In the genomic region with DNA sequence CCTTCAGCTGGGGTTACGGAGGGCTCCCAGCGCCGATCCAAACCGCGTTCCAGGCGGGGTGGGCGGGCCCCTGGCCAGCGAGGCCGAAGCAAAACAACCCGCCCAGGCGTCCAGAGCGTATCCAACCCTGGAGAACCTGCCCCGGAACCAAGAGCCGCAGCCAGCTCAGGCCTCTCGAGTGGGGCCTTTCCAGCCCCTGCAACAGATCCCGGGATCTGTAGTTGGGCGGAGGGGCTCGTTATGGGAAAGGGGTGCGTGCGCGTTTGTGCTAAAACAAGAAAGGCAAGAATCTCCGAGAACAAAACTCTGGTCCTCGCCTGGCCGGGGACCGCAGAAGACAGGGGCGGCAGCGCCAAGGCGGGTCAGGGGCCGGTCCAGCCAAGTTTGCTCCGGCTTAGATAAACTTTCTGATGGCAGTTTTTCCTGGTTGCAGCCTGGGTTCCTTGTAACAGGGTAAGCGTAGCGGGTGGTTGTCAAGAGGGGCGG, we compare ENCODE assay signal across 8 cellular contexts. TPM values are rescaled to one million over a fixed set of nuclear protein-coding genes. Genes with fewer than 3 reads are reported as not detected.
DNase-seq lines count a peak whose midpoint lies in the region; ATAC-seq, FAIRE-seq and TF ChIP-seq lines count a peak whose summit lies in the region.

No MANE protein-coding gene starts in this region.

- DNase-seq in NCI-H1417 (lab: John Stamatoyannopoulos, UW) (peak in 2 of 3 experiments; percentile 84 to 85), NCI-H1417 treated with DMSO at 0.1 percent for 48 hours (lab: John Stamatoyannopoulos, UW) (no peak), RWPE2 (ENCODE audit: low spot score) (peak; percentile 72), mucosa of descending colon (peak; percentile 80 to 93 (median 82)), urothelium cell line (ENCODE audit: low spot score) (peak; percentile 68), SK-N-DZ (ENCODE audit: low spot score) (no peak), COLO829 (ENCODE audit: low spot score) (no peak)

- peak overlapping the region; percentile 62 for H3K27ac ChIP-seq in RWPE2 (ENCODE audit: poor library complexity, severe bottlenecking)

- ATAC-seq in RWPE2 (ENCODE audit: low read depth) (peak; percentile 66), esophagus mucosa (peak; percentile 47), mucosa of descending colon (peak; percentile 59)

- H3K4me1 ChIP-seq in RWPE2 (ENCODE audit: insufficient read depth, poor library complexity, severe bottlenecking) (peaks cover 14% of the 10 kb centered on the region), mucosa of descending colon (ENCODE audit: low read depth) (peaks cover 5% of the 10 kb centered on the region)

- no peak for TF ChIP-seq CTCF in RWPE2 (IDR thresholded peaks at IDR 0.05; ENCODE audit: poor library complexity, severe bottlenecking)
- no peak for TF ChIP-seq CTCF in mucosa of descending colon (IDR thresholded peaks at IDR 0.05)

- peak overlapping the region; percentile 45 for H3K4me3 ChIP-seq in RWPE2 (ENCODE audit: severe bottlenecking)
- peak overlapping the region; percentile 20 for H3K4me3 ChIP-seq in mucosa of descending colon

- no peaks in the 10 kb centered on the region for H3K27me3 ChIP-seq in RWPE2 (ENCODE audit: insufficient read depth, poor library complexity, severe bottlenecking)

- no peak for FAIRE-seq in urothelium cell line (lab: Jason Lieb, UNC)

- H3K36me3 ChIP-seq in RWPE2 (ENCODE audit: low read depth) = no peaks in the 10 kb centered on the region
- H3K36me3 ChIP-seq in mucosa of descending colon (ENCODE audit: low read depth) = no peaks in the 10 kb centered on the region

- H3K9me3 ChIP-seq in RWPE2 (ENCODE audit: severe bottlenecking) (no peaks in the 10 kb centered on the region), mucosa of descending colon (no peaks in the 10 kb centered on the region)

- intact Hi-C loops in mucosa of descending colon (cut with DNase I, micrococcal nuclease) = no loop called here

RNA-seq across cellular contexts. Expression of gene RIN2, which starts 0.5 kb away (rescaled TPM):
- total RNA-seq in esophagus mucosa (42.3 TPM), mucosa of descending colon (100 to 1,000 TPM in 1 of 3 donors, 10 to 100 TPM in 2; 73.1 to 127 (median 73.9) TPM)
- polyA plus RNA-seq in SK-N-DZ (2014; cell fraction: cytosol; rRNA removed) = not detected in 2 replicates
- polyA plus RNA-seq in SK-N-DZ (2014; cell fraction: nucleus; rRNA removed) = not detected in 2 replicates

Comparison
In these comparisons a context has a peak if more than half of its experiments do, and no peak if none do; other contexts are left out.
1. DNase-seq: peak in NCI-H1417 (2 of 3), RWPE2 (single experiment), mucosa of descending colon (3 of 3) and urothelium cell line (single experiment); none in NCI-H1417 treated with DMSO at 0.1 percent for 48 hours (single experiment), SK-N-DZ (single experiment) and COLO829 (single experiment).
2. Peak in every context shown above with its lines, with median percentiles within 50 percentile points of each other: ATAC-seq.